9 cellular contexts compared by ENCODE assay signal in genomic region chr3:15319575-15319974, GRCh38. TPM values are rescaled to one million over a fixed set of nuclear protein-coding genes. Genes with fewer than 3 reads are reported as not detected.
DNase-seq lines count a peak whose midpoint lies in the region; ATAC-seq and TF ChIP-seq lines count a peak whose summit lies in the region.
"Had no signal": no experiment of that assay in that cellular context is flagged by ENCODE, and none has a peak within 500 bp of the region (broad histone marks: within the 10 kb centered on the region; RNA-seq: fewer than 3 reads in every experiment).

No MANE protein-coding gene starts in this region.

- H3K4me1 ChIP-seq in esophagus muscularis mucosa (peaks cover 36 to 74% (median 63%) of the 10 kb centered on the region in 4 donors), neural progenitor cell (peaks cover 25% of the 10 kb centered on the region)

- no peak for TF ChIP-seq CTCF in esophagus muscularis mucosa (IDR thresholded peaks at IDR 0.05)
- TF ChIP-seq CTCF in neural progenitor cell (IDR thresholded peaks at IDR 0.05): no peak

- TF ChIP-seq POLR2A in esophagus muscularis mucosa (IDR thresholded peaks at IDR 0.05; ENCODE audit: low read depth): no peak

- H3K27me3 Mint-ChIP-seq in neural progenitor cell (ENCODE audit: insufficient read depth, low read depth): peaks cover 2% of the 10 kb centered on the region

- no peak overlapping the region for H3K27ac Mint-ChIP-seq in neural progenitor cell

- H3K4me2 ChIP-seq in neural progenitor cell: peak overlapping the region; percentile 34

- H3K27me3 ChIP-seq in esophagus muscularis mucosa: no peaks in the 10 kb centered on the region
- no peaks in the 10 kb centered on the region for H3K27me3 ChIP-seq in neural progenitor cell

- ATAC-seq in HG02981 (IDR thresholded peaks at IDR 0.05; ENCODE audit: unreplicated experiment): no peak

- H3K27ac ChIP-seq in esophagus muscularis mucosa (replicated peaks in 1 of 4) (peak overlapping the region; percentile 64 to 68 (median 67)), neural progenitor cell (no peak overlapping the region)

- H3K9me3 ChIP-seq in esophagus muscularis mucosa (no peaks in the 10 kb centered on the region), neural progenitor cell (ENCODE audit: low read depth) (no peaks in the 10 kb centered on the region)

- H3K79me2 ChIP-seq in neural progenitor cell (ENCODE audit: low read depth): no peaks in the 10 kb centered on the region

- no peaks in the 10 kb centered on the region for H4K20me1 ChIP-seq in neural progenitor cell (ENCODE audit: low read depth)

- H3K4me3 ChIP-seq in esophagus muscularis mucosa: no peak overlapping the region
- no peak overlapping the region for H3K4me3 ChIP-seq in neural progenitor cell

- no peak overlapping the region for H3K4me3 Mint-ChIP-seq in neural progenitor cell

- no peak overlapping the region for H3K9ac ChIP-seq in neural progenitor cell

- DNase-seq in AG20443 (ENCODE audit: low spot score): peak; percentile 69
- peak; percentile 28 for DNase-seq in NCI-H69 (lab: John Stamatoyannopoulos, UW)
- DNase-seq in esophagus muscularis mucosa (ENCODE audit: extremely low spot score): no peak
- DNase-seq in neural progenitor cell (ENCODE audit: low spot score): no peak
- DNase-seq in amygdala (lab: John Stamatoyannopoulos, UW): no peak
- no peak for DNase-seq in Kasumi-1 (lab: John Stamatoyannopoulos, UW)
- DNase-seq in Ammon's horn (ENCODE audit: low spot score): no peak
- DNase-seq: DND-41 had no signal

- no peaks in the 10 kb centered on the region for H3K36me3 Mint-ChIP-seq in neural progenitor cell

- no peaks in the 10 kb centered on the region for H3K36me3 ChIP-seq in esophagus muscularis mucosa
- no peaks in the 10 kb centered on the region for H3K36me3 ChIP-seq in neural progenitor cell

- intact Hi-C loops in esophagus muscularis mucosa (cut with DNase I): no loop called here

- TF ChIP-seq EP300 in esophagus muscularis mucosa (IDR thresholded peaks at IDR 0.05): no peak

- no peak overlapping the region for H2AFZ ChIP-seq in neural progenitor cell (replicated peaks)

- no peaks in the 10 kb centered on the region for H3K9me3 Mint-ChIP-seq in neural progenitor cell

- WGBS in esophagus muscularis mucosa: 48% methylated on average over 4 of the region's 4 CpGs

- peaks cover 19% of the 10 kb centered on the region for H3K4me1 Mint-ChIP-seq in neural progenitor cell

- no peaks in the 10 kb centered on the region for H3F3A ChIP-seq in neural progenitor cell (ENCODE audit: low read depth)

RNA-seq across cellular contexts. Expression of gene SH3BP5, which starts 12.8 kb away (rescaled TPM):
- total RNA-seq in esophagus muscularis mucosa (10 to 100 TPM; 26.2 to 56.5 (median 38.2) TPM), neural progenitor cell (ENCODE audit: low replicate concordance) (9.1 and 11.2 TPM in 2 replicates)

Comparison
In these comparisons a context has a peak if more than half of its experiments do, and no peak if none do; other contexts are left out.
1. DNase-seq: peak in AG20443 (single experiment) and NCI-H69 (single experiment); none in esophagus muscularis mucosa (single experiment), neural progenitor cell (single experiment), amygdala (0 of 56), Kasumi-1 (0 of 2) and Ammon's horn (single experiment).